ENCODE assay signal across 22 cellular contexts in the genomic region with DNA sequence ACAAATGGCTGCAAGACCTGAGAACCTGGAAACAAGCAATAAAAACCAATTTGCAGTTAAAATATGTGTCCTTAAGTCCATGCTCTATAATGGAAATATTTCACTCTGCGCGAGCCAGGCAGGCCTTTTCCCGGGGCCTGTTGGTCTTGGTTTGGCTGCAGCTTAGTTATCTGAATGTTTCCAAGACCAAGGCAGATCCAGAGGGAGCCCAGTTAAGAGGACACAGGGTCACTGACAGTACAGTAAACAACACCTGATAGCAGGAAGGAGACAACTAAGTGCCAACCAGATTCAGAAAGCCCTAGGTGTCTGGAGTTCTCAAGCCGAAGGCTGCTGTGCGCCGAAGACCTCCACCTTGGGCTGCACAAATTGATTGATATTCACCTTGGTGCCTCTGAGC. TPM values are rescaled to one million over a fixed set of nuclear protein-coding genes. Genes with fewer than 3 reads are reported as not detected.
A peak's percentile ranks its signal among the peaks of the same experiment; 100 is the strongest.
DNase-seq lines count a peak whose midpoint lies in the region; ATAC-seq and TF ChIP-seq lines count a peak whose summit lies in the region.
"Had no signal": no experiment of that assay in that cellular context is flagged by ENCODE, and none has a peak within 500 bp of the region (broad histone marks: within the 10 kb centered on the region; RNA-seq: fewer than 3 reads in every experiment).

No MANE protein-coding gene starts in this region.

- WGBS in heart right ventricle, 2 donors, result 48 to 64% methylated on average over 6 of the region's 6 CpGs
- 44% methylated on average over 6 of the region's 6 CpGs for WGBS in right lobe of liver (ENCODE audit: insufficient coverage, low coverage, low lambda C conversion rate, missing lambda C conversion rate)

- intact Hi-C loops in Right ventricle myocardium inferior (cut with DNase I) (loop anchor here (1.0 kb wide), 1 partner anchor 32 kb away; no protein-coding TSS in a partner anchor), cardiac septum (cut with DNase I) (no loop called here), heart right ventricle (cut with DNase I) (loop anchor here in 1 of 10 donors (2.0 kb wide), 1 partner anchor 31 kb away; no protein-coding TSS in a partner anchor), right lobe of liver (cut with DNase I) (no loop called here)

- no peak overlapping the region for H3K27ac Mint-ChIP-seq in CD8-positive, alpha-beta memory T cell
- H3K27ac Mint-ChIP-seq: CD8-positive, alpha-beta T cell had no signal

- CTCF ChIA-PET in CD8-positive, alpha-beta memory T cell (lab: Charles Lee), result no interaction called here

- DNase-seq in Right ventricle myocardium inferior (ENCODE audit: missing footprints) (no peak), cardiac septum (ENCODE audit: low spot score) (no peak), heart right ventricle (no peak), right lobe of liver (peak in 1 of 3 donors; percentile 66), superior temporal gyrus (ENCODE audit: extremely low spot score) (no peak)
- DNase-seq in stimulated activated naive CD4-positive, alpha-beta T cell (lab: John Stamatoyannopoulos, UW), result no peak
- DNase-seq in CD8-positive, alpha-beta memory T cell, result no peak
- DNase-seq: Calu3; CD8-positive, alpha-beta T cell; DMS153; H7; IMR-90; NCI-H1105; NCI-H146; NCI-H2029; NCI-H2227 treated with DMSO at 0.1 percent for 48 hours; NCI-H510A had no signal

- H3K4me1 ChIP-seq in heart right ventricle, result peaks cover 3 to 100% (median 35%) of the 10 kb centered on the region in 9 donors
- H3K4me1 ChIP-seq in right lobe of liver, result peaks cover 0 to 82% (median 32%) of the 10 kb centered on the region in 4 donors
- peaks cover 14 to 47% (median 24%) of the 10 kb centered on the region in 3 donors for H3K4me1 ChIP-seq in skeletal muscle tissue (ENCODE audit: control insufficient read depth in 3 of 3, insufficient read depth in 3 of 3, low read length in 3 of 3)
- no peaks in the 10 kb centered on the region for H3K4me1 ChIP-seq in CD8-positive, alpha-beta memory T cell (ENCODE audit: insufficient read depth, low read length)
- H3K4me1 ChIP-seq: BLaER1 treated with 17β-estradiol and CSF1 and Interleukin-3, amounts not matched to agents 10 nM and 100 nM; SJSA1 had no signal

- H3K36me3 Mint-ChIP-seq in CD8-positive, alpha-beta memory T cell, result no peaks in the 10 kb centered on the region
- H3K36me3 Mint-ChIP-seq: CD8-positive, alpha-beta T cell had no signal

- peaks cover 1 to 22% of the 10 kb centered on the region in 2 donors for H3K27me3 Mint-ChIP-seq in CD8-positive, alpha-beta memory T cell

- H3K36me3 ChIP-seq in heart right ventricle, result no peaks in the 10 kb centered on the region
- H3K36me3 ChIP-seq in right lobe of liver, result no peaks in the 10 kb centered on the region
- H3K36me3 ChIP-seq in skeletal muscle tissue (ENCODE audit: control insufficient read depth in 3 of 3, insufficient read depth in 3 of 3, low read length in 3 of 3), result no peaks in the 10 kb centered on the region
- H3K36me3 ChIP-seq in CD8-positive, alpha-beta memory T cell (ENCODE audit: insufficient read depth, low read length), result no peaks in the 10 kb centered on the region
- H3K36me3 ChIP-seq: BLaER1 treated with 17β-estradiol and CSF1 and Interleukin-3, amounts not matched to agents 10 nM and 100 nM; SJSA1 had no signal

- no peaks in the 10 kb centered on the region for H3K9me3 ChIP-seq in heart right ventricle
- no peaks in the 10 kb centered on the region for H3K9me3 ChIP-seq in right lobe of liver
- H3K9me3 ChIP-seq in skeletal muscle tissue (ENCODE audit: control insufficient read depth in 3 of 3, low read length in 3 of 3), result no peaks in the 10 kb centered on the region
- no peaks in the 10 kb centered on the region for H3K9me3 ChIP-seq in CD8-positive, alpha-beta memory T cell (ENCODE audit: low read length)
- H3K9me3 ChIP-seq: BLaER1 treated with 17β-estradiol and CSF1 and Interleukin-3, amounts not matched to agents 10 nM and 100 nM; SJSA1 had no signal

- no peak for TF ChIP-seq POLR2A in right lobe of liver (IDR thresholded peaks at IDR 0.05)

- no peak overlapping the region for H3K4me3 ChIP-seq in heart right ventricle
- no peak overlapping the region for H3K4me3 ChIP-seq in right lobe of liver
- no peak overlapping the region for H3K4me3 ChIP-seq in skeletal muscle tissue (ENCODE audit: low read length in 3 of 3)
- H3K4me3 ChIP-seq in CD8-positive, alpha-beta memory T cell (ENCODE audit: low read length), result no peak overlapping the region
- H3K4me3 ChIP-seq: BLaER1 treated with 17β-estradiol and CSF1 and Interleukin-3, amounts not matched to agents 10 nM and 100 nM; SJSA1 had no signal

- TF ChIP-seq CTCF in heart right ventricle (IDR thresholded peaks at IDR 0.05) (no peak), right lobe of liver (IDR thresholded peaks at IDR 0.05) (no peak)

- no peaks in the 10 kb centered on the region for H3K9me3 Mint-ChIP-seq in CD8-positive, alpha-beta memory T cell
- H3K9me3 Mint-ChIP-seq: CD8-positive, alpha-beta T cell had no signal

- POLR2A ChIA-PET in CD8-positive, alpha-beta memory T cell (lab: Charles Lee), result no interaction called here

- no peaks in the 10 kb centered on the region for H3K4me1 Mint-ChIP-seq in CD8-positive, alpha-beta memory T cell

- peak; percentile 68 for ATAC-seq in Right ventricle myocardium inferior
- peak in 6 of 8 donors; percentile 33 to 72 (median 58) for ATAC-seq in heart right ventricle
- peak; percentile 17 to 55 (median 44) for ATAC-seq in right lobe of liver
- ATAC-seq: CD8-positive, alpha-beta T cell; Panc1 had no signal

- H3K27ac ChIP-seq in heart right ventricle (peak overlapping the region; percentile 31 to 90 (median 78)), right lobe of liver (peak overlapping the region in 2 of 3 donors; percentile 41 to 83), skeletal muscle tissue (ENCODE audit: low read depth, low read length) (peak overlapping the region; percentile 62)
- no peak overlapping the region for H3K27ac ChIP-seq in CD8-positive, alpha-beta memory T cell (ENCODE audit: low read depth, low read length)
- H3K27ac ChIP-seq: BLaER1 treated with 17β-estradiol and CSF1 and Interleukin-3, amounts not matched to agents 10 nM and 100 nM; KMS-11; SJSA1 had no signal

- peak overlapping the region in 2 of 3 donors; percentile 7 to 66 for H3K9ac ChIP-seq in skeletal muscle tissue (ENCODE audit: low read depth in 1 of 3, low read length in 3 of 3)
- H3K9ac ChIP-seq: BLaER1 treated with 17β-estradiol and CSF1 and Interleukin-3, amounts not matched to agents 10 nM and 100 nM; KMS-11 had no signal

- no peak overlapping the region for H3K4me3 Mint-ChIP-seq in CD8-positive, alpha-beta memory T cell
- H3K4me3 Mint-ChIP-seq: CD8-positive, alpha-beta T cell had no signal

- no peaks in the 10 kb centered on the region for H3K27me3 ChIP-seq in heart right ventricle
- H3K27me3 ChIP-seq in right lobe of liver, result no peaks in the 10 kb centered on the region
- H3K27me3 ChIP-seq in skeletal muscle tissue (ENCODE audit: control insufficient read depth in 3 of 3, insufficient read depth in 3 of 3, low read length in 3 of 3), result no peaks in the 10 kb centered on the region
- H3K27me3 ChIP-seq in CD8-positive, alpha-beta memory T cell (ENCODE audit: insufficient read depth, low read length, poor library complexity, severe bottlenecking), result no peaks in the 10 kb centered on the region
- H3K27me3 ChIP-seq: BLaER1 treated with 17β-estradiol and CSF1 and Interleukin-3, amounts not matched to agents 10 nM and 100 nM; SJSA1 had no signal

RNA-seq across cellular contexts. Expression of a gene that starts 32.8 kb away (rescaled TPM):
- total RNA-seq in Right ventricle myocardium inferior (73.1 TPM), cardiac septum (116 TPM), heart right ventricle (100 to 1,000 TPM in 8 of 10 donors, 10 to 100 TPM in 2; 72.3 to 212 (median 170) TPM), right lobe of liver (10 to 100 TPM in 4 of 6 experiments, 1 to 10 TPM in 2; 5.2 to 21.8 (median 13.7) TPM), skeletal muscle tissue (15.7 TPM)
- polyA plus RNA-seq in heart right ventricle, result 10 to 100 TPM; 20.8 to 29.4 TPM
- total RNA-seq in CD8-positive, alpha-beta memory T cell, result not detected
- polyA plus RNA-seq in CD8-positive, alpha-beta memory T cell, result not detected
- total RNA-seq: CD8-positive, alpha-beta T cell had no signal

Comparison
In these comparisons a context has a peak if more than half of its experiments do, and no peak if none do; other contexts are left out.
1. RNA of a gene that starts 32.8 kb away (total RNA-seq): 72.3 to 212 TPM in heart right ventricle, 116 TPM in cardiac septum (single experiment), 73.1 TPM in Right ventricle myocardium inferior (single experiment), 5.2 to 21.8 TPM in right lobe of liver and 15.7 TPM in skeletal muscle tissue (single experiment); not detected in CD8-positive, alpha-beta memory T cell; every median in the first group is over 4 times any median in the second.
2. Peak in every context shown above with its lines, with median percentiles within 50 percentile points of each other: ATAC-seq.